Comparison of ENCODE assay signal across 1 cellular context in genomic region chr10:71963756-71964668, GRCh38.
TF ChIP-seq lines count a peak whose summit lies in the region.

TSS of gene CHST3 (plus strand) at chr10:71964395. CDS start at chr10:72005843, 41,448 bp downstream.

TF ChIP-seq in HepG2, 621 proteins besides CTCF, POLR2A, EP300 and RAD21 (continued from another document and continues in another):
- TF ChIP-seq, protein P1, sequence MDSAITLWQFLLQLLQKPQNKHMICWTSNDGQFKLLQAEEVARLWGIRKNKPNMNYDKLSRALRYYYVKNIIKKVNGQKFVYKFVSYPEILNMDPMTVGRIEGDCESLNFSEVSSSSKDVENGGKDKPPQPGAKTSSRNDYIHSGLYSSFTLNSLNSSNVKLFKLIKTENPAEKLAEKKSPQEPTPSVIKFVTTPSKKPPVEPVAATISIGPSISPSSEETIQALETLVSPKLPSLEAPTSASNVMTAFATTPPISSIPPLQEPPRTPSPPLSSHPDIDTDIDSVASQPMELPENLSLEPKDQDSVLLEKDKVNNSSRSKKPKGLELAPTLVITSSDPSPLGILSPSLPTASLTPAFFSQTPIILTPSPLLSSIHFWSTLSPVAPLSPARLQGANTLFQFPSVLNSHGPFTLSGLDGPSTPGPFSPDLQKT (CRISPR knock-in tag; IDR thresholded peaks at IDR 0.05; ENCODE audit: borderline replicate concordance) = no peak
- TF ChIP-seq, protein P2, sequence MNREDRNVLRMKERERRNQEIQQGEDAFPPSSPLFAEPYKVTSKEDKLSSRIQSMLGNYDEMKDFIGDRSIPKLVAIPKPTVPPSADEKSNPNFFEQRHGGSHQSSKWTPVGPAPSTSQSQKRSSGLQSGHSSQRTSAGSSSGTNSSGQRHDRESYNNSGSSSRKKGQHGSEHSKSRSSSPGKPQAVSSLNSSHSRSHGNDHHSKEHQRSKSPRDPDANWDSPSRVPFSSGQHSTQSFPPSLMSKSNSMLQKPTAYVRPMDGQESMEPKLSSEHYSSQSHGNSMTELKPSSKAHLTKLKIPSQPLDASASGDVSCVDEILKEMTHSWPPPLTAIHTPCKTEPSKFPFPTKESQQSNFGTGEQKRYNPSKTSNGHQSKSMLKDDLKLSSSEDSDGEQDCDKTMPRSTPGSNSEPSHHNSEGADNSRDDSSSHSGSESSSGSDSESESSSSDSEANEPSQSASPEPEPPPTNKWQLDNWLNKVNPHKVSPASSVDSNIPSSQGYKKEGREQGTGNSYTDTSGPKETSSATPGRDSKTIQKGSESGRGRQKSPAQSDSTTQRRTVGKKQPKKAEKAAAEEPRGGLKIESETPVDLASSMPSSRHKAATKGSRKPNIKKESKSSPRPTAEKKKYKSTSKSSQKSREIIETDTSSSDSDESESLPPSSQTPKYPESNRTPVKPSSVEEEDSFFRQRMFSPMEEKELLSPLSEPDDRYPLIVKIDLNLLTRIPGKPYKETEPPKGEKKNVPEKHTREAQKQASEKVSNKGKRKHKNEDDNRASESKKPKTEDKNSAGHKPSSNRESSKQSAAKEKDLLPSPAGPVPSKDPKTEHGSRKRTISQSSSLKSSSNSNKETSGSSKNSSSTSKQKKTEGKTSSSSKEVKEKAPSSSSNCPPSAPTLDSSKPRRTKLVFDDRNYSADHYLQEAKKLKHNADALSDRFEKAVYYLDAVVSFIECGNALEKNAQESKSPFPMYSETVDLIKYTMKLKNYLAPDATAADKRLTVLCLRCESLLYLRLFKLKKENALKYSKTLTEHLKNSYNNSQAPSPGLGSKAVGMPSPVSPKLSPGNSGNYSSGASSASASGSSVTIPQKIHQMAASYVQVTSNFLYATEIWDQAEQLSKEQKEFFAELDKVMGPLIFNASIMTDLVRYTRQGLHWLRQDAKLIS (CRISPR knock-in tag; IDR thresholded peaks at IDR 0.05) = no peak
- TF ChIP-seq ZBTB4 (CRISPR knock-in tag; IDR thresholded peaks at IDR 0.05; ENCODE audit: borderline replicate concordance) = no peak
- TF ChIP-seq ZNF317 (CRISPR knock-in tag; IDR thresholded peaks at IDR 0.05) = no peak
- TF ChIP-seq ZNF563 (CRISPR knock-in tag; IDR thresholded peaks at IDR 0.05) = no peak
- no peak for TF ChIP-seq ZNF878 (CRISPR knock-in tag; IDR thresholded peaks at IDR 0.05)
- TF ChIP-seq, protein P3, sequence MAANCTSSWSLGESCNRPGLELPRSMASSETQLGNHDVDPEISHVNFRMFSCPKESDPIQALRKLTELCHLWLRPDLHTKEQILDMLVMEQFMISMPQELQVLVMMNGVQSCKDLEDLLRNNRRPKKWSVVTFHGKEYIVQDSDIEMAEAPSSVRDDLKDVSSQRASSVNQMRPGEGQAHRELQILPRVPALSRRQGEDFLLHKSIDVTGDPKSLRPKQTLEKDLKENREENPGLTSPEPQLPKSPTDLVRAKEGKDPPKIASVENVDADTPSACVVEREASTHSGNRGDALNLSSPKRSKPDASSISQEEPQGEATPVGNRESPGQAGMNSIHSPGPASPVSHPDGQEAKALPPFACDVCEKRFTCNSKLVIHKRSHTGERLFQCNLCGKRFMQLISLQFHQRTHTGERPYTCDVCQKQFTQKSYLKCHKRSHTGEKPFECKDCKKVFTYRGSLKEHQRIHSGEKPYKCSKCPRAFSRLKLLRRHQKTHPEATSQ (CRISPR knock-in tag; IDR thresholded peaks at IDR 0.05; ENCODE audit: borderline replicate concordance) = no peak
- TF ChIP-seq ZNF17 (CRISPR knock-in tag; IDR thresholded peaks at IDR 0.05) = no peak
- TF ChIP-seq ZNF710 (CRISPR knock-in tag; IDR thresholded peaks at IDR 0.05; ENCODE audit: borderline replicate concordance) = peak; percentile 44; the same call in 1 of the 2 replicates
- TF ChIP-seq ZMYM3 (CRISPR knock-in tag; IDR thresholded peaks at IDR 0.05) = no peak; the same call in 1 of the 2 replicates
- TF ChIP-seq DNMT1 (CRISPR knock-in tag; IDR thresholded peaks at IDR 0.05) = no peak
- no peak for TF ChIP-seq CCAR2 (optimal IDR thresholded peaks at IDR 0.05; ENCODE audit: low read depth, low read length)
- peak; percentile 47 for TF ChIP-seq KDM2A (CRISPR knock-in tag; IDR thresholded peaks at IDR 0.05; ENCODE audit: borderline replicate concordance, low read depth)
- no peak for TF ChIP-seq PCBP2 (optimal IDR thresholded peaks at IDR 0.05; ENCODE audit: low read depth, low read length, poor library complexity, severe bottlenecking)
- no peak for TF ChIP-seq NRL (CRISPR knock-in tag; IDR thresholded peaks at IDR 0.05; ENCODE audit: borderline replicate concordance)
- no peak; the same call in 1 of the 2 replicates for TF ChIP-seq NKX3-1 (CRISPR knock-in tag; IDR thresholded peaks at IDR 0.05)
- TF ChIP-seq U2AF2 (IDR thresholded peaks at IDR 0.05; ENCODE audit: low read depth, low read length) = no peak
- no peak for TF ChIP-seq ZSCAN30 (CRISPR knock-in tag; IDR thresholded peaks at IDR 0.05)
- TF ChIP-seq NFYB (CRISPR knock-in tag; IDR thresholded peaks at IDR 0.05) = no peak
- TF ChIP-seq, protein P4, sequence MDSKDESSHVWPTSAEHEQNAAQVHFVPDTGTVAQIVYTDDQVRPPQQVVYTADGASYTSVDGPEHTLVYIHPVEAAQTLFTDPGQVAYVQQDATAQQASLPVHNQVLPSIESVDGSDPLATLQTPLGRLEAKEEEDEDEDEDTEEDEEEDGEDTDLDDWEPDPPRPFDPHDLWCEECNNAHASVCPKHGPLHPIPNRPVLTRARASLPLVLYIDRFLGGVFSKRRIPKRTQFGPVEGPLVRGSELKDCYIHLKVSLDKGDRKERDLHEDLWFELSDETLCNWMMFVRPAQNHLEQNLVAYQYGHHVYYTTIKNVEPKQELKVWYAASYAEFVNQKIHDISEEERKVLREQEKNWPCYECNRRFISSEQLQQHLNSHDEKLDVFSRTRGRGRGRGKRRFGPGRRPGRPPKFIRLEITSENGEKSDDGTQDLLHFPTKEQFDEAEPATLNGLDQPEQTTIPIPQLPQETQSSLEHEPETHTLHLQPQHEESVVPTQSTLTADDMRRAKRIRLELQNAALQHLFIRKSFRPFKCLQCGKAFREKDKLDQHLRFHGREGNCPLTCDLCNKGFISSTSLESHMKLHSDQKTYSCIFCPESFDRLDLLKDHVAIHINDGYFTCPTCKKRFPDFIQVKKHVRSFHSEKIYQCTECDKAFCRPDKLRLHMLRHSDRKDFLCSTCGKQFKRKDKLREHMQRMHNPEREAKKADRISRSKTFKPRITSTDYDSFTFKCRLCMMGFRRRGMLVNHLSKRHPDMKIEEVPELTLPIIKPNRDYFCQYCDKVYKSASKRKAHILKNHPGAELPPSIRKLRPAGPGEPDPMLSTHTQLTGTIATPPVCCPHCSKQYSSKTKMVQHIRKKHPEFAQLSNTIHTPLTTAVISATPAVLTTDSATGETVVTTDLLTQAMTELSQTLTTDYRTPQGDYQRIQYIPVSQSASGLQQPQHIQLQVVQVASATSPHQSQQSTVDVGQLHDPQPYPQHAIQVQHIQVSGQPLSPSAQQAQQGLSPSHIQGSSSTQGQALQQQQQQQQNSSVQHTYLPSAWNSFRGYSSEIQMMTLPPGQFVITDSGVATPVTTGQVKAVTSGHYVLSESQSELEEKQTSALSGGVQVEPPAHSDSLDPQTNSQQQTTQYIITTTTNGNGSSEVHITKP (CRISPR knock-in tag; IDR thresholded peaks at IDR 0.05; ENCODE audit: low read depth) = no peak
- TF ChIP-seq KIAA2018 (CRISPR knock-in tag; IDR thresholded peaks at IDR 0.05; ENCODE audit: borderline replicate concordance) = no peak
- no peak for TF ChIP-seq ZNF768 (CRISPR knock-in tag; IDR thresholded peaks at IDR 0.05)
- no peak for TF ChIP-seq GTF2F1 (IDR thresholded peaks at IDR 0.05; ENCODE audit: low read length)
- TF ChIP-seq ZNF251 (CRISPR knock-in tag; IDR thresholded peaks at IDR 0.05) = no peak
